8 cellular contexts compared by ENCODE assay signal in genomic region chr1:10494754-10495474, GRCh38. TPM values are rescaled to one million over a fixed set of nuclear protein-coding genes. Genes with fewer than 3 reads are reported as not detected.
A peak's percentile ranks its signal among the peaks of the same experiment; 100 is the strongest.
DNase-seq lines count a peak whose midpoint lies in the region; ATAC-seq and TF ChIP-seq lines count a peak whose summit lies in the region.

No MANE protein-coding gene starts in this region.

- H4K20me1 ChIP-seq in DND-41 (ENCODE audit: insufficient read depth, low read length) (peaks cover 9% of the 10 kb centered on the region; the same call in 1 of the 2 replicates), Karpas-422 (ENCODE audit: insufficient read depth, low read depth, low read length) (peaks cover 22% of the 10 kb centered on the region; the same call in 1 of the 2 replicates)

- POLR2A ChIA-PET in RWPE1 (lab: Yijun Ruan, JAX; ENCODE audit: low non-redundant PET): no interaction called here

- peaks cover 23% of the 10 kb centered on the region for H3K36me3 Mint-ChIP-seq in activated T-helper 2 cell treated with anti-CD3 and anti-CD28 coated beads, Interferon-gamma antibody, Interleukin-2, Interleukin-4, amounts not matched to agents 10 μg/mL and 5 μg/mL and 100 μg/mL, durations not matched to agents 14 hours and 24 hours and 36 hours (ENCODE audit: low read depth)

- TF ChIP-seq CTCF in DND-41 (IDR thresholded peaks at IDR 0.05; ENCODE audit: borderline replicate concordance, extremely low read depth, low read length, poor library complexity, severe bottlenecking) (peak; percentile 83), RWPE1 (conservative IDR thresholded peaks at IDR 0.05; ENCODE audit: low read depth) (peak; percentile 97), foreskin keratinocyte (conservative IDR thresholded peaks at IDR 0.05) (peak; percentile 94)

- H2AFZ ChIP-seq in DND-41 (ENCODE audit: low read depth, low read length): peak overlapping the region; percentile 86
- no peak overlapping the region for H2AFZ ChIP-seq in Karpas-422 (ENCODE audit: low read length)

- no peaks in the 10 kb centered on the region for H3K27me3 ChIP-seq in DND-41 (ENCODE audit: insufficient read depth, low read length, poor library complexity)
- no peaks in the 10 kb centered on the region for H3K27me3 ChIP-seq in Karpas-422 (ENCODE audit: low read length)
- no peaks in the 10 kb centered on the region for H3K27me3 ChIP-seq in foreskin keratinocyte

- H3K9me3 ChIP-seq in DND-41 (ENCODE audit: insufficient read depth, low read length, severe bottlenecking) (no peaks in the 10 kb centered on the region), Karpas-422 (ENCODE audit: low read length) (no peaks in the 10 kb centered on the region)

- no peaks in the 10 kb centered on the region for H3K9me2 ChIP-seq in Karpas-422 (replicated peaks; ENCODE audit: insufficient read depth, low read length)

- H3K4me3 Mint-ChIP-seq in activated T-helper 2 cell treated with anti-CD3 and anti-CD28 coated beads, Interferon-gamma antibody, Interleukin-2, Interleukin-4, amounts not matched to agents 10 μg/mL and 5 μg/mL and 100 μg/mL, durations not matched to agents 14 hours and 24 hours and 36 hours (ENCODE audit: low read depth): peak overlapping the region; percentile 77

- no peaks in the 10 kb centered on the region for H3K9me3 Mint-ChIP-seq in activated T-helper 2 cell treated with anti-CD3 and anti-CD28 coated beads, Interferon-gamma antibody, Interleukin-2, Interleukin-4, amounts not matched to agents 10 μg/mL and 5 μg/mL and 100 μg/mL, durations not matched to agents 14 hours and 24 hours and 36 hours

- ATAC-seq in DND-41 (ENCODE audit: insufficient read depth, low read depth) (peak; percentile 84), GM21723 (IDR thresholded peaks at IDR 0.05; ENCODE audit: unreplicated experiment) (peak; percentile 79), foreskin keratinocyte (peak; percentile 54)

- peaks cover 50% of the 10 kb centered on the region for H3K4me1 Mint-ChIP-seq in activated T-helper 2 cell treated with anti-CD3 and anti-CD28 coated beads, Interferon-gamma antibody, Interleukin-2, Interleukin-4, amounts not matched to agents 10 μg/mL and 5 μg/mL and 100 μg/mL, durations not matched to agents 14 hours and 24 hours and 36 hours (ENCODE audit: low read depth)

- H3K27ac ChIP-seq in DND-41 (ENCODE audit: low read length) (peak overlapping the region; percentile 79), Karpas-422 (ENCODE audit: low read length) (no peak overlapping the region), RWPE1 (peak overlapping the region; percentile 95), foreskin keratinocyte (peak overlapping the region; percentile 93), substantia nigra (ENCODE audit: low read depth, low read length, poor library complexity, severe bottlenecking) (no peak overlapping the region)

- H3K4me2 ChIP-seq in DND-41 (ENCODE audit: insufficient read depth, low read length): peak overlapping the region; percentile 91
- peak overlapping the region; percentile 58 for H3K4me2 ChIP-seq in Karpas-422 (ENCODE audit: low read depth, low read length, poor library complexity, severe bottlenecking)

- DNase-seq in DND-41 (peak; percentile 81), Karpas-422 (peak; percentile 92), RWPE1 (ENCODE audit: low spot score) (peak; percentile 80), foreskin keratinocyte (peak; percentile 46 to 69), nucleus accumbens (lab: John Stamatoyannopoulos, UW) (peak in 50 of 56 donors; percentile 2 to 88 (median 58)), substantia nigra (lab: John Stamatoyannopoulos, UW) (peak in 45 of 49 donors; percentile 9 to 86 (median 59))
- DNase-seq in activated T-helper 2 cell treated with anti-CD3 and anti-CD28 coated beads, Interferon-gamma antibody, Interleukin-2, Interleukin-4, amounts not matched to agents 10 μg/mL and 5 μg/mL and 100 μg/mL, durations not matched to agents 14 hours and 24 hours and 36 hours (ENCODE audit: low spot score): peak; percentile 73

- H3K4me3 ChIP-seq in DND-41 (ENCODE audit: low read depth in 1 of 2, low read length in 2 of 2) (peak overlapping the region; percentile 16 to 59; a peak in 3 of 4 replicates), Karpas-422 (ENCODE audit: low read length) (peak overlapping the region; percentile 38; the same call in 1 of the 2 replicates)

- H3K9ac ChIP-seq in DND-41 (ENCODE audit: low read depth, low read length) (peak overlapping the region; percentile 57), Karpas-422 (ENCODE audit: low read length) (peak overlapping the region; percentile 50)

- intact Hi-C loops in activated T-helper 2 cell treated with anti-CD3 and anti-CD28 coated beads, Interferon-gamma antibody, Interleukin-2, Interleukin-4, amounts not matched to agents 10 μg/mL and 5 μg/mL and 100 μg/mL, durations not matched to agents 14 hours and 24 hours and 36 hours (cut with micrococcal nuclease): loop anchor here (1.0 to 5.0 kb wide), 6 partner anchors 15 to 517 kb away; partner anchors contain the start of genes CENPS, DFFA and TARDBP

- H3K79me2 ChIP-seq in DND-41 (ENCODE audit: insufficient read depth, low read length): peaks cover 72% of the 10 kb centered on the region
- peaks cover 89% of the 10 kb centered on the region for H3K79me2 ChIP-seq in Karpas-422 (ENCODE audit: low read length)

- CTCF ChIA-PET in RWPE1 (lab: Yijun Ruan, JAX): interaction anchor here (0.5 to 4.0 kb wide), 26 partner anchors 9 to 474 kb away, joined by 3 to 44 read pairs (median 4); partner anchors contain the start of gene CENPS

- H3K36me3 ChIP-seq in DND-41 (ENCODE audit: insufficient read depth, low read length) (peaks cover 18% of the 10 kb centered on the region), Karpas-422 (ENCODE audit: insufficient read depth, low read length) (no peaks in the 10 kb centered on the region)

- H3K4me1 ChIP-seq in DND-41 (ENCODE audit: insufficient read depth, low read length) (peaks cover 27% of the 10 kb centered on the region), Karpas-422 (ENCODE audit: low read length) (peaks cover 14% of the 10 kb centered on the region), foreskin keratinocyte (peaks cover 16% of the 10 kb centered on the region)

- no peaks in the 10 kb centered on the region for H3K27me3 Mint-ChIP-seq in activated T-helper 2 cell treated with anti-CD3 and anti-CD28 coated beads, Interferon-gamma antibody, Interleukin-2, Interleukin-4, amounts not matched to agents 10 μg/mL and 5 μg/mL and 100 μg/mL, durations not matched to agents 14 hours and 24 hours and 36 hours (ENCODE audit: low read depth)

- H3K27ac Mint-ChIP-seq in activated T-helper 2 cell treated with anti-CD3 and anti-CD28 coated beads, Interferon-gamma antibody, Interleukin-2, Interleukin-4, amounts not matched to agents 10 μg/mL and 5 μg/mL and 100 μg/mL, durations not matched to agents 14 hours and 24 hours and 36 hours: peak overlapping the region; percentile 91

RNA-seq across cellular contexts. Expression of gene PEX14, which starts 20.2 kb away (rescaled TPM):
- 9.1 and 11.0 TPM in 2 replicates for total RNA-seq in Karpas-422 (2014; rRNA removed; shearing (Covaris generic); ENCODE audit: low replicate concordance)
- 23.1 and 25.1 TPM in 2 replicates for total RNA-seq in activated T-helper 2 cell treated with anti-CD3 and anti-CD28 coated beads, Interferon-gamma antibody, Interleukin-2, Interleukin-4, amounts not matched to agents 10 μg/mL and 5 μg/mL and 100 μg/mL, durations not matched to agents 14 hours and 24 hours and 36 hours
- total RNA-seq in foreskin keratinocyte: 21.3 and 23.7 TPM in 2 replicates
- 23.3 and 24.7 TPM in 2 replicates for polyA plus RNA-seq in foreskin keratinocyte

RNA-seq across cellular contexts. Expression of gene DFFA, which starts 22.6 kb away (rescaled TPM):
- total RNA-seq in Karpas-422 (2014; rRNA removed; shearing (Covaris generic); ENCODE audit: low replicate concordance): 42.9 and 61.9 TPM in 2 replicates
- total RNA-seq in activated T-helper 2 cell treated with anti-CD3 and anti-CD28 coated beads, Interferon-gamma antibody, Interleukin-2, Interleukin-4, amounts not matched to agents 10 μg/mL and 5 μg/mL and 100 μg/mL, durations not matched to agents 14 hours and 24 hours and 36 hours: 52.9 and 53.8 TPM in 2 replicates
- 57.3 and 69.3 TPM in 2 replicates for total RNA-seq in foreskin keratinocyte
- 40.3 and 52.0 TPM in 2 replicates for polyA plus RNA-seq in foreskin keratinocyte

RNA-seq across cellular contexts. Expression of gene CORT, which starts 45.1 kb away (rescaled TPM):
- 0.34 and 3.5 TPM in 2 replicates for total RNA-seq in Karpas-422 (2014; rRNA removed; shearing (Covaris generic); ENCODE audit: low replicate concordance)
- 0.18 and 0.34 TPM in 2 replicates for total RNA-seq in activated T-helper 2 cell treated with anti-CD3 and anti-CD28 coated beads, Interferon-gamma antibody, Interleukin-2, Interleukin-4, amounts not matched to agents 10 μg/mL and 5 μg/mL and 100 μg/mL, durations not matched to agents 14 hours and 24 hours and 36 hours
- total RNA-seq in foreskin keratinocyte: 0.21 and 0.24 TPM in 2 replicates
- polyA plus RNA-seq in foreskin keratinocyte: 0.11 and 0.17 TPM in 2 replicates

Comparison
In these comparisons a context has a peak if more than half of its experiments do, and no peak if none do; other contexts are left out.
1. H3K27ac ChIP-seq: peak in DND-41 (single experiment), RWPE1 (single experiment) and foreskin keratinocyte (single experiment); none in Karpas-422 (single experiment) and substantia nigra (single experiment).
2. Peak in every context shown above with its lines, with median percentiles within 50 percentile points of each other: ATAC-seq, DNase-seq and CTCF ChIP-seq.